ENCODE assay signal across 23 cellular contexts in genomic region chr3:163391407-163392181, GRCh38.
"Had no signal": no experiment of that assay in that cellular context is flagged by ENCODE, and none has a peak within 500 bp of the region (broad histone marks: within the 10 kb centered on the region; RNA-seq: fewer than 3 reads in every experiment).

No MANE protein-coding gene starts in this region.

- H3K27me3 ChIP-seq: SJCRH30 had no signal

- ATAC-seq: Panc1, PC-3, Right ventricle myocardium inferior, SK-N-SH treated with all-trans-retinoic acid at 6 μM for 48 hours had no signal

- H3K9me3 ChIP-seq: SJCRH30 had no signal

- H3K4me3 ChIP-seq: SJCRH30 had no signal

- H3K36me3 ChIP-seq: SJCRH30 had no signal

- FAIRE-seq: HTR-8/SVneo had no signal

- DNase-seq: Kasumi-1; KG1; NCI-H1092; NCI-H1105 treated with DMSO at 0.1 percent for 48 hours; NCI-H1417 treated with DMSO at 0.1 percent for 48 hours; NCI-H146; NCI-H1694 treated with DMSO at 0.1 percent for 48 hours; NCI-H1930; NCI-H2081; NCI-H2107; NCI-H2227 treated with DMSO at 0.1 percent for 48 hours; NCI-H524; NCI-H69; NCI-H774; NK-92 treated with Interleukin-12 subunit alpha and Interleukin-12 subunit beta, amount 100 ng/mL, for 24 hours; PC-3; SHP77 treated with DMSO at 0.1 percent for 48 hours; SJCRH30 had no signal

- H3K4me1 ChIP-seq: SJCRH30 had no signal

- H3K27ac ChIP-seq: HL-60, SJCRH30 had no signal
